ENCODE assay signal across 1 cellular context in genomic region chr11:124915541-124916369, GRCh38.
TF ChIP-seq lines count a peak whose summit lies in the region.

No MANE protein-coding gene starts in this region.

TF ChIP-seq in HepG2, 621 proteins besides CTCF, POLR2A, EP300 and RAD21:
- TF ChIP-seq NFAT5 (CRISPR knock-in tag; IDR thresholded peaks at IDR 0.05) (no peak), ZFP37 (CRISPR knock-in tag; IDR thresholded peaks at IDR 0.05; ENCODE audit: borderline replicate concordance) (no peak), KLF13 (CRISPR knock-in tag; IDR thresholded peaks at IDR 0.05) (no peak), STAG1 (CRISPR knock-in tag; IDR thresholded peaks at IDR 0.05) (peak; percentile 67), POGK (CRISPR knock-in tag; conservative IDR thresholded peaks at IDR 0.05) (no peak), SNAPC2 (CRISPR knock-in tag; IDR thresholded peaks at IDR 0.05) (no peak), DRAP1 (CRISPR knock-in tag; IDR thresholded peaks at IDR 0.05) (no peak)
